ENCODE assay signal across 22 cellular contexts in genomic region chr3:122457706-122458105, GRCh38. TPM values are rescaled to one million over a fixed set of nuclear protein-coding genes. Genes with fewer than 3 reads are reported as not detected.
DNase-seq lines count a peak whose midpoint lies in the region; ATAC-seq and TF ChIP-seq lines count a peak whose summit lies in the region.
"Had no signal": no experiment of that assay in that cellular context is flagged by ENCODE, and none has a peak within 500 bp of the region (broad histone marks: within the 10 kb centered on the region; RNA-seq: fewer than 3 reads in every experiment).

No MANE protein-coding gene starts in this region.

- no peaks in the 10 kb centered on the region for H3K27me3 ChIP-seq in CD8-positive, alpha-beta T cell (ENCODE audit: insufficient read depth, low read length)
- H3K27me3 ChIP-seq in body of pancreas (no peaks in the 10 kb centered on the region), dorsolateral prefrontal cortex (no peaks in the 10 kb centered on the region)
- H3K27me3 ChIP-seq: BLaER1 had no signal

- POLR2A ChIA-PET in CD8-positive, alpha-beta T cell (lab: Charles Lee): interaction anchor here (0.7 kb wide), 1 partner anchor 124 kb away, joined by 7 read pairs; no protein-coding TSS in a partner anchor

- H3K4me1 ChIP-seq in CD8-positive, alpha-beta T cell (ENCODE audit: insufficient read depth, low read length): no peaks in the 10 kb centered on the region
- peaks cover 15% of the 10 kb centered on the region for H3K4me1 ChIP-seq in body of pancreas
- H3K4me1 ChIP-seq: BLaER1 had no signal

- no peak overlapping the region for H3K27ac ChIP-seq in CD8-positive, alpha-beta T cell (ENCODE audit: low read depth, low read length)
- peak overlapping the region; percentile 38; the same call in 1 of the 2 replicates for H3K27ac ChIP-seq in SK-N-MC
- H3K27ac ChIP-seq in body of pancreas: no peak overlapping the region
- H3K27ac ChIP-seq in dorsolateral prefrontal cortex: no peak overlapping the region
- H3K27ac ChIP-seq: BLaER1, GM23248 had no signal

- H3K4me1 Mint-ChIP-seq in CD8-positive, alpha-beta T cell (ENCODE audit: low read depth): peaks cover 6% of the 10 kb centered on the region
- peaks cover 6% of the 10 kb centered on the region for H3K4me1 Mint-ChIP-seq in stimulated activated memory B cell treated with anti-CD40 and anti-IgM and Interleukin-4, amounts not matched to agents 10 μg/mL and 1 μg/mL and 100 μg/mL, for 72 hours

- intact Hi-C loops in CD8-positive, alpha-beta T cell (cut with DNase I, micrococcal nuclease): loop anchor here in 1 of 2 experiments (5.0 kb wide), 1 partner anchor 220 kb away; no protein-coding TSS in a partner anchor
- intact Hi-C loops in body of pancreas (cut with DNase I): no loop called here
- intact Hi-C loops in dorsolateral prefrontal cortex (cut with DNase I): loop anchor here in 1 of 2 donors (2.0 kb wide), 1 partner anchor 221 kb away; no protein-coding TSS in a partner anchor

- TF ChIP-seq POLR2A in body of pancreas (IDR thresholded peaks at IDR 0.05): no peak

- no peak for ATAC-seq in CD8-positive, alpha-beta T cell
- ATAC-seq in left lobe of liver (peak; percentile 32), body of pancreas (no peak), GM18861 (IDR thresholded peaks at IDR 0.05; ENCODE audit: unreplicated experiment) (no peak)
- ATAC-seq in stimulated activated memory B cell treated with anti-CD40 and anti-IgM and Interleukin-4, amounts not matched to agents 10 μg/mL and 1 μg/mL and 100 μg/mL, for 72 hours: no peak
- ATAC-seq: Panc1 had no signal

- H3K9me3 ChIP-seq in CD8-positive, alpha-beta T cell (ENCODE audit: low read length): no peaks in the 10 kb centered on the region
- H3K9me3 ChIP-seq in SK-N-MC (ENCODE audit: low read depth, low read length) (no peaks in the 10 kb centered on the region), body of pancreas (no peaks in the 10 kb centered on the region)
- H3K9me3 ChIP-seq: BLaER1 had no signal

- H3K4me3 ChIP-seq in CD8-positive, alpha-beta T cell (ENCODE audit: low read depth, low read length): no peak overlapping the region
- H3K4me3 ChIP-seq in SK-N-MC: no peak overlapping the region
- no peak overlapping the region for H3K4me3 ChIP-seq in body of pancreas
- no peak overlapping the region for H3K4me3 ChIP-seq in dorsolateral prefrontal cortex
- H3K4me3 ChIP-seq: BLaER1, GM23248 had no signal

- peak overlapping the region; percentile 37 for H3K27ac Mint-ChIP-seq in CD8-positive, alpha-beta T cell
- peak overlapping the region; percentile 7 for H3K27ac Mint-ChIP-seq in stimulated activated memory B cell treated with anti-CD40 and anti-IgM and Interleukin-4, amounts not matched to agents 10 μg/mL and 1 μg/mL and 100 μg/mL, for 72 hours
- H3K27ac Mint-ChIP-seq: CD4-positive, alpha-beta T cell; IgD-negative memory B cell had no signal

- H3K9ac ChIP-seq in SK-N-MC (ENCODE audit: insufficient read length): peak overlapping the region; percentile 13
- H3K9ac ChIP-seq: BLaER1, GM23248 had no signal

- CTCF ChIA-PET in CD8-positive, alpha-beta T cell (lab: Charles Lee): interaction anchor here (1.2 to 4.0 kb wide), 2 partner anchors 54 to 221 kb away, joined by 3 to 14 read pairs; no protein-coding TSS in a partner anchor

- peaks cover 82% of the 10 kb centered on the region for H3K36me3 Mint-ChIP-seq in CD8-positive, alpha-beta T cell
- H3K36me3 Mint-ChIP-seq in stimulated activated memory B cell treated with anti-CD40 and anti-IgM and Interleukin-4, amounts not matched to agents 10 μg/mL and 1 μg/mL and 100 μg/mL, for 72 hours: peaks cover 63% of the 10 kb centered on the region
- H3K36me3 Mint-ChIP-seq: IgD-negative memory B cell had no signal

- 86 to 97% methylated on average over 2 of the region's 2 CpGs for WGBS in body of pancreas, 2 donors

- TF ChIP-seq CTCF in CD8-positive, alpha-beta T cell (IDR thresholded peaks at IDR 0.05): no peak
- TF ChIP-seq CTCF in body of pancreas (IDR thresholded peaks at IDR 0.05) (no peak), dorsolateral prefrontal cortex (IDR thresholded peaks at IDR 0.05 in 54 of 56, conservative IDR thresholded peaks at IDR 0.05 in 2 of 56; ENCODE audit: low read depth in 1 of 56, partially characterized antibody in 56 of 56) (no peak)

- H3K4me3 Mint-ChIP-seq in CD8-positive, alpha-beta T cell: no peak overlapping the region
- no peak overlapping the region for H3K4me3 Mint-ChIP-seq in stimulated activated memory B cell treated with anti-CD40 and anti-IgM and Interleukin-4, amounts not matched to agents 10 μg/mL and 1 μg/mL and 100 μg/mL, for 72 hours
- H3K4me3 Mint-ChIP-seq: CD4-positive, alpha-beta T cell; IgD-negative memory B cell had no signal

- H3K27me3 Mint-ChIP-seq in CD8-positive, alpha-beta T cell (ENCODE audit: low read depth): no peaks in the 10 kb centered on the region
- no peaks in the 10 kb centered on the region for H3K27me3 Mint-ChIP-seq in stimulated activated memory B cell treated with anti-CD40 and anti-IgM and Interleukin-4, amounts not matched to agents 10 μg/mL and 1 μg/mL and 100 μg/mL, for 72 hours
- H3K27me3 Mint-ChIP-seq: CD4-positive, alpha-beta T cell; IgD-negative memory B cell had no signal

- no peak for DNase-seq in CD8-positive, alpha-beta T cell
- DNase-seq in SK-N-MC (ENCODE audit: low read depth, low spot score) (no peak), left lobe of liver (ENCODE audit: low spot score) (no peak), body of pancreas (no peak), dorsolateral prefrontal cortex (no peak)
- DNase-seq: ACHN; CD4-positive, alpha-beta T cell; DMS153; GM23248; MV-4-11; NCI-H1105 treated with DMSO at 0.1 percent for 48 hours; NCI-H2029 treated with DMSO at 0.1 percent for 48 hours; NCI-H226; NCI-H510A treated with DMSO at 0.1 percent for 48 hours; NCI-H748 treated with DMSO at 0.1 percent for 48 hours; NK-92 treated with Interleukin-12 subunit alpha and Interleukin-12 subunit beta, amount 100 ng/mL, for 24 hours; SIG-M5 had no signal

- no peaks in the 10 kb centered on the region for H3K9me3 Mint-ChIP-seq in CD8-positive, alpha-beta T cell
- no peaks in the 10 kb centered on the region for H3K9me3 Mint-ChIP-seq in stimulated activated memory B cell treated with anti-CD40 and anti-IgM and Interleukin-4, amounts not matched to agents 10 μg/mL and 1 μg/mL and 100 μg/mL, for 72 hours
- H3K9me3 Mint-ChIP-seq: CD4-positive, alpha-beta T cell; IgD-negative memory B cell had no signal

- peaks cover 26% of the 10 kb centered on the region for H3K36me3 ChIP-seq in CD8-positive, alpha-beta T cell (ENCODE audit: insufficient read depth, low read length)
- peaks cover 84% of the 10 kb centered on the region for H3K36me3 ChIP-seq in SK-N-MC (ENCODE audit: insufficient read depth, low read length)
- peaks cover 0 to 10% of the 10 kb centered on the region in 2 donors for H3K36me3 ChIP-seq in body of pancreas (replicated peaks in 1 of 2; ENCODE audit: insufficient read depth in 1 of 2, low read depth in 2 of 2)

RNA-seq across cellular contexts. Expression of gene WDR5B, which starts 41.8 kb away (rescaled TPM):
- 1 to 10 TPM; 1.9 to 2.7 TPM for total RNA-seq in CD8-positive, alpha-beta T cell
- total RNA-seq in left lobe of liver (2.3 TPM), body of pancreas (1 to 10 TPM; 5.6 to 6.2 TPM), dorsolateral prefrontal cortex (1 to 10 TPM; 1.2 to 7.1 (median 3.7) TPM)

RNA-seq across cellular contexts. Expression of gene KPNA1, which starts 57.0 kb away (rescaled TPM):
- 10 to 100 TPM; 39.3 to 45.0 TPM for total RNA-seq in CD8-positive, alpha-beta T cell
- total RNA-seq in left lobe of liver (47.1 TPM), body of pancreas (10 to 100 TPM; 20.2 to 28.7 TPM), dorsolateral prefrontal cortex (100 to 1,000 TPM in 22 of 120 experiments, 10 to 100 TPM in 98; 54.6 to 126 (median 91.1) TPM)
